In the genomic region with DNA sequence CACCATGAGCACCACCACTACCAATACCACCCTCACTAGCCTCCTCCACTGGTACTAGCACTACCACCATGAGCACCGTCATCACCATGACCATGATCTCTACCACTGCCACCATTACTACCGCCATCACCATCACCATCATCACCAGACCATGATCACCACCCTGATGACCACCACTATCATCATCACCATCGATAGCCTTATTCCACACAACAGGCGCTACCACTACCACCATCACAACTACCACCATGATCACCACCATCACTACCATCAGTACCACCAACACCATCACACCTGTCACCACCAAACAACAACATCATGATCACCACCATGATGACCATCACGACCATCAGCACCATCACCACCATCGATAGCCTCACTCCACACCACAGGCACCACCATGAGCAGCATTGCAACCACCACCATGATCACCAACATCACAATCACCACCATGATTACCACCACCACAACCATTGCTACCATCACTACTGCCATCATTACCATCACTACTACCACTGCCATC, we compare ENCODE assay signal across 36 cellular contexts.
"Had no signal": no experiment of that assay in that cellular context is flagged by ENCODE, and none has a peak within 500 bp of the region (broad histone marks: within the 10 kb centered on the region; RNA-seq: fewer than 3 reads in every experiment).

No MANE protein-coding gene starts in this region.

- H3K36me3 Mint-ChIP-seq: activated CD4-positive, alpha-beta memory T cell treated with anti-CD3 and anti-CD28 coated beads for 36 hours; activated naive CD8-positive, alpha-beta T cell; brain had no signal

- H3K9me3 ChIP-seq: Peyer's patch had no signal

- H3K4me3 ChIP-seq: Peyer's patch had no signal

- H3K9me3 Mint-ChIP-seq: activated CD4-positive, alpha-beta memory T cell treated with anti-CD3 and anti-CD28 coated beads for 36 hours; activated naive CD4-positive, alpha-beta T cell treated with anti-CD3 and anti-CD28 coated beads for 36 hours; activated naive CD8-positive, alpha-beta T cell treated with anti-CD3 and anti-CD28 coated beads, Interleukin-2, amount 50 U/mL, for 24 hours; activated T-cell treated with anti-CD3 and anti-CD28 coated beads, Interleukin-2, amount 50 U/mL, for 4 hours; activated T-helper 1 cell treated with anti-CD3 and anti-CD28 coated beads, Interleukin-12 subunit alpha, Interleukin-12 subunit beta, Interleukin-2, Interleukin-4 antibody, amounts not matched to agents 30 ng/mL and 10 ng/mL and 1 ng/mL, durations not matched to agents 14 hours and 24 hours and 36 hours; central memory CD8-positive, alpha-beta T cell had no signal

- H3K27me3 Mint-ChIP-seq: activated CD4-positive, alpha-beta memory T cell treated with anti-CD3 and anti-CD28 coated beads for 36 hours; activated naive CD8-positive, alpha-beta T cell; central memory CD8-positive, alpha-beta T cell had no signal

- H3K4me1 ChIP-seq: Peyer's patch had no signal

- DNase-seq: activated B cell treated with CpG ODN at 0.5 μM for 24 hours; activated CD4-positive, alpha-beta memory T cell treated with anti-CD3 and anti-CD28 coated beads for 36 hours; activated CD4-positive, alpha-beta T cell treated with anti-CD3 and anti-CD28 coated beads for 4 hours; activated CD4-positive, alpha-beta T cell treated with anti-CD3 and anti-CD28 coated beads, Interleukin-2, amount 50 U/mL, for 1 hour; activated CD4-positive, CD25-positive, alpha-beta regulatory T cell treated with anti-CD3 and anti-CD28 coated beads, Interleukin-2, amount 50 U/mL, for 72 hours; activated CD8-positive, alpha-beta memory T cell treated with anti-CD3 and anti-CD28 coated beads, Interleukin-2, amount 50 U/mL, for 4 hours; activated gamma-delta T cell treated with Interleukin-2 at 50 U/mL for 16 hours; activated naive CD4-positive, alpha-beta T cell treated with anti-CD3 and anti-CD28 coated beads for 36 hours; activated naive CD8-positive, alpha-beta T cell treated with anti-CD3 and anti-CD28 coated beads, Interleukin-2, amount 50 U/mL, for 24 hours; activated T-cell treated with anti-CD3 and anti-CD28 coated beads for 4 hours; activated T-cell treated with anti-CD3 and anti-CD28 coated beads, Interleukin-2, amount 50 U/mL, for 4 hours; anterior cingulate cortex; MM.1S; MV-4-11; NCI-H1092; NCI-H1436 treated with DMSO at 0.1 percent for 48 hours; NCI-H187; NCI-H2029 treated with DMSO at 0.1 percent for 48 hours; NCI-H2107; NCI-H2171; NCI-H510A; NCI-H526; NCI-H748 treated with DMSO at 0.1 percent for 48 hours; NK-92 treated with Interleukin-12 subunit alpha and Interleukin-12 subunit beta, amount 100 ng/mL, for 24 hours; PC-3; Peyer's patch; Right ventricle myocardium superior; SW 1271; T-helper 1 cell; T-helper 9 cell had no signal

- H3K27me3 ChIP-seq: Peyer's patch had no signal

- H3K4me1 Mint-ChIP-seq: activated B cell treated with CpG ODN at 0.5 μM for 24 hours; activated naive CD8-positive, alpha-beta T cell treated with anti-CD3 and anti-CD28 coated beads, Interleukin-2, amount 50 U/mL, for 24 hours; central memory CD8-positive, alpha-beta T cell had no signal

- H3K27ac ChIP-seq: Peyer's patch, RWPE1, VCaP had no signal

- ATAC-seq: activated naive CD8-positive, alpha-beta T cell treated with anti-CD3 and anti-CD28 coated beads, Interleukin-2, amount 50 U/mL, for 24 hours; activated T-cell treated with anti-CD3 and anti-CD28 coated beads, Interleukin-2, amount 50 U/mL, for 4 hours; PC-3 had no signal

- H3K36me3 ChIP-seq: Peyer's patch had no signal

- H3K27ac Mint-ChIP-seq: activated B cell treated with CpG ODN at 0.5 μM for 24 hours; activated CD4-positive, alpha-beta memory T cell treated with anti-CD3 and anti-CD28 coated beads for 36 hours; activated naive CD4-positive, alpha-beta T cell treated with anti-CD3 and anti-CD28 coated beads for 36 hours; activated naive CD8-positive, alpha-beta T cell; activated naive CD8-positive, alpha-beta T cell treated with anti-CD3 and anti-CD28 coated beads, Interleukin-2, amount 50 U/mL, for 24 hours; activated T-helper 1 cell treated with anti-CD3 and anti-CD28 coated beads, Interleukin-12 subunit alpha, Interleukin-12 subunit beta, Interleukin-2, Interleukin-4 antibody, amounts not matched to agents 30 ng/mL and 10 ng/mL and 1 ng/mL, durations not matched to agents 14 hours and 24 hours and 36 hours; brain had no signal

- H3K4me3 Mint-ChIP-seq: activated B cell treated with CpG ODN at 0.5 μM for 24 hours; activated CD4-positive, alpha-beta memory T cell treated with anti-CD3 and anti-CD28 coated beads for 36 hours; activated naive CD4-positive, alpha-beta T cell treated with anti-CD3 and anti-CD28 coated beads for 36 hours; activated naive CD8-positive, alpha-beta T cell; activated naive CD8-positive, alpha-beta T cell treated with anti-CD3 and anti-CD28 coated beads, Interleukin-2, amount 50 U/mL, for 24 hours; activated T-cell treated with anti-CD3 and anti-CD28 coated beads, Interleukin-2, amount 50 U/mL, for 4 hours; activated T-helper 1 cell treated with anti-CD3 and anti-CD28 coated beads, Interleukin-12 subunit alpha, Interleukin-12 subunit beta, Interleukin-2, Interleukin-4 antibody, amounts not matched to agents 30 ng/mL and 10 ng/mL and 1 ng/mL, durations not matched to agents 14 hours and 24 hours and 36 hours; brain; central memory CD8-positive, alpha-beta T cell had no signal
